Comparison of ENCODE assay signal across 8 cellular contexts in genomic region chr1:101309334-101310221, GRCh38.
DNase-seq lines count a peak whose midpoint lies in the region; ATAC-seq and TF ChIP-seq lines count a peak whose summit lies in the region.

No MANE protein-coding gene starts in this region.

- POLR2A ChIA-PET in T-cell (lab: Charles Lee) = interaction anchor here (0.6 to 2.0 kb wide), 15 partner anchors 8 to 413 kb away, joined by 3 to 11 read pairs (median 4); no protein-coding TSS in a partner anchor

- peak overlapping the region; percentile 51 for H3K4me3 ChIP-seq in GM06990 (replicated peaks; ENCODE audit: low read depth, low read length)
- peak overlapping the region; percentile 61 for H3K4me3 ChIP-seq in GM23338
- H3K4me3 ChIP-seq in right cardiac atrium (ENCODE audit: low read length) = peak overlapping the region; percentile 47

- H3F3A ChIP-seq in GM23338 (replicated peaks; ENCODE audit: low read depth) = no peaks in the 10 kb centered on the region

- peak overlapping the region; percentile 82 for H3K4me2 ChIP-seq in GM23338

- peaks cover 29% of the 10 kb centered on the region for H3K4me1 Mint-ChIP-seq in GM23338
- peaks cover 72 to 83% (median 74%) of the 10 kb centered on the region in 3 donors for H3K4me1 Mint-ChIP-seq in T-cell

- 9% methylated on average over 37 of the region's 37 CpGs for WGBS in right cardiac atrium

- H3K4me1 ChIP-seq in GM23338 (ENCODE audit: insufficient read depth) = peaks cover 15% of the 10 kb centered on the region
- H3K4me1 ChIP-seq in right cardiac atrium (ENCODE audit: control insufficient read depth, insufficient read depth, low read length) = no peaks in the 10 kb centered on the region

- no peaks in the 10 kb centered on the region for H3K9me2 ChIP-seq in GM23338 (ENCODE audit: insufficient read depth)

- peaks cover 3% of the 10 kb centered on the region; the same call in 1 of the 2 replicates for H3K36me3 ChIP-seq in GM06990 (ENCODE audit: control insufficient read depth, insufficient read depth, low read length)
- H3K36me3 ChIP-seq in GM23338 (ENCODE audit: insufficient read depth) = no peaks in the 10 kb centered on the region

- no peaks in the 10 kb centered on the region for H3K9me3 ChIP-seq in right cardiac atrium (ENCODE audit: control insufficient read depth, low read length)

- ATAC-seq in GM23338 = peak; percentile 83
- peak; percentile 79 to 82 (median 80) for ATAC-seq in T-cell (replicated peaks in 1 of 4)
- peak; percentile 53 to 74 for ATAC-seq in right cardiac atrium

- peak overlapping the region; percentile 90 for H2AFZ ChIP-seq in GM23338

- H3K9me3 Mint-ChIP-seq in GM23338 = no peaks in the 10 kb centered on the region; the same call in 2 of the 3 replicates
- no peaks in the 10 kb centered on the region for H3K9me3 Mint-ChIP-seq in T-cell

- intact Hi-C loops in right cardiac atrium (cut with DNase I) = loop anchor here in 2 of 4 donors (5.0 kb wide), 1 partner anchor 48 kb away; no protein-coding TSS in a partner anchor

- H3K27me3 ChIP-seq in GM06990 (replicated peaks; ENCODE audit: control insufficient read depth, insufficient read depth, low read length) = no peaks in the 10 kb centered on the region
- no peaks in the 10 kb centered on the region for H3K27me3 ChIP-seq in GM23338 (ENCODE audit: insufficient read depth)
- no peaks in the 10 kb centered on the region for H3K27me3 ChIP-seq in right cardiac atrium (ENCODE audit: control insufficient read depth, insufficient read depth)

- H3K27me3 Mint-ChIP-seq in GM23338 (ENCODE audit: insufficient read depth, low read depth, poor library complexity) (no peaks in the 10 kb centered on the region), T-cell (no peaks in the 10 kb centered on the region)

- CTCF ChIA-PET in T-cell (lab: Charles Lee) = interaction anchor here (0.7 to 6.8 kb wide), 69 partner anchors 8 to 959 kb away, joined by 3 to 170 read pairs (median 4); partner anchors contain the start of gene SLC30A7 (in 1 of the 2)

- no peaks in the 10 kb centered on the region for H4K20me1 ChIP-seq in GM23338 (replicated peaks; ENCODE audit: insufficient read depth)

- H3K36me3 Mint-ChIP-seq in GM23338 (ENCODE audit: low read depth) = no peaks in the 10 kb centered on the region
- H3K36me3 Mint-ChIP-seq in T-cell = no peaks in the 10 kb centered on the region

- H3K27ac ChIP-seq in GM23338 (ENCODE audit: low read depth) (no peak overlapping the region), right cardiac atrium (ENCODE audit: low read length) (no peak overlapping the region)

- TF ChIP-seq CTCF in GM06990 (IDR thresholded peaks at IDR 0.05; ENCODE audit: insufficient read depth, low read length, poor library complexity, severe bottlenecking) (peak; percentile 84), GM23338 (conservative IDR thresholded peaks at IDR 0.05; ENCODE audit: low read depth in 2 of 2) (peak; percentile 90 to 94), LNCAP (IDR thresholded peaks at IDR 0.05) (peak; percentile 94)

- no peaks in the 10 kb centered on the region for H3K79me2 ChIP-seq in GM23338 (replicated peaks; ENCODE audit: insufficient read depth)

- H3K27ac Mint-ChIP-seq in GM23338 (peak overlapping the region; percentile 93), T-cell (peak overlapping the region; percentile 97 to 98)

- H3K4me3 Mint-ChIP-seq in GM23338 (peak overlapping the region; percentile 71), T-cell (peak overlapping the region; percentile 78 to 79 (median 79))

- DNase-seq in GM06990 (ENCODE audit: extremely low read depth, insufficient read length) (peak; percentile 85), GM23338 (ENCODE audit: low spot score) (peak; percentile 73), T-cell (peak; percentile 56 to 93 (median 78)), amniotic epithelial cell (ENCODE audit: low read depth) (peak; percentile 43), right cardiac atrium (peak; percentile 41 to 68 (median 62)), renal cortical epithelial cell (ENCODE audit: low read depth) (peak; percentile 51), cortex of kidney (lab: John Stamatoyannopoulos, UW) (no peak)

TF ChIP-seq in GM23338, 12 proteins besides CTCF, POLR2A, EP300 and RAD21 (continues in another document):
- TF ChIP-seq, protein P1, sequence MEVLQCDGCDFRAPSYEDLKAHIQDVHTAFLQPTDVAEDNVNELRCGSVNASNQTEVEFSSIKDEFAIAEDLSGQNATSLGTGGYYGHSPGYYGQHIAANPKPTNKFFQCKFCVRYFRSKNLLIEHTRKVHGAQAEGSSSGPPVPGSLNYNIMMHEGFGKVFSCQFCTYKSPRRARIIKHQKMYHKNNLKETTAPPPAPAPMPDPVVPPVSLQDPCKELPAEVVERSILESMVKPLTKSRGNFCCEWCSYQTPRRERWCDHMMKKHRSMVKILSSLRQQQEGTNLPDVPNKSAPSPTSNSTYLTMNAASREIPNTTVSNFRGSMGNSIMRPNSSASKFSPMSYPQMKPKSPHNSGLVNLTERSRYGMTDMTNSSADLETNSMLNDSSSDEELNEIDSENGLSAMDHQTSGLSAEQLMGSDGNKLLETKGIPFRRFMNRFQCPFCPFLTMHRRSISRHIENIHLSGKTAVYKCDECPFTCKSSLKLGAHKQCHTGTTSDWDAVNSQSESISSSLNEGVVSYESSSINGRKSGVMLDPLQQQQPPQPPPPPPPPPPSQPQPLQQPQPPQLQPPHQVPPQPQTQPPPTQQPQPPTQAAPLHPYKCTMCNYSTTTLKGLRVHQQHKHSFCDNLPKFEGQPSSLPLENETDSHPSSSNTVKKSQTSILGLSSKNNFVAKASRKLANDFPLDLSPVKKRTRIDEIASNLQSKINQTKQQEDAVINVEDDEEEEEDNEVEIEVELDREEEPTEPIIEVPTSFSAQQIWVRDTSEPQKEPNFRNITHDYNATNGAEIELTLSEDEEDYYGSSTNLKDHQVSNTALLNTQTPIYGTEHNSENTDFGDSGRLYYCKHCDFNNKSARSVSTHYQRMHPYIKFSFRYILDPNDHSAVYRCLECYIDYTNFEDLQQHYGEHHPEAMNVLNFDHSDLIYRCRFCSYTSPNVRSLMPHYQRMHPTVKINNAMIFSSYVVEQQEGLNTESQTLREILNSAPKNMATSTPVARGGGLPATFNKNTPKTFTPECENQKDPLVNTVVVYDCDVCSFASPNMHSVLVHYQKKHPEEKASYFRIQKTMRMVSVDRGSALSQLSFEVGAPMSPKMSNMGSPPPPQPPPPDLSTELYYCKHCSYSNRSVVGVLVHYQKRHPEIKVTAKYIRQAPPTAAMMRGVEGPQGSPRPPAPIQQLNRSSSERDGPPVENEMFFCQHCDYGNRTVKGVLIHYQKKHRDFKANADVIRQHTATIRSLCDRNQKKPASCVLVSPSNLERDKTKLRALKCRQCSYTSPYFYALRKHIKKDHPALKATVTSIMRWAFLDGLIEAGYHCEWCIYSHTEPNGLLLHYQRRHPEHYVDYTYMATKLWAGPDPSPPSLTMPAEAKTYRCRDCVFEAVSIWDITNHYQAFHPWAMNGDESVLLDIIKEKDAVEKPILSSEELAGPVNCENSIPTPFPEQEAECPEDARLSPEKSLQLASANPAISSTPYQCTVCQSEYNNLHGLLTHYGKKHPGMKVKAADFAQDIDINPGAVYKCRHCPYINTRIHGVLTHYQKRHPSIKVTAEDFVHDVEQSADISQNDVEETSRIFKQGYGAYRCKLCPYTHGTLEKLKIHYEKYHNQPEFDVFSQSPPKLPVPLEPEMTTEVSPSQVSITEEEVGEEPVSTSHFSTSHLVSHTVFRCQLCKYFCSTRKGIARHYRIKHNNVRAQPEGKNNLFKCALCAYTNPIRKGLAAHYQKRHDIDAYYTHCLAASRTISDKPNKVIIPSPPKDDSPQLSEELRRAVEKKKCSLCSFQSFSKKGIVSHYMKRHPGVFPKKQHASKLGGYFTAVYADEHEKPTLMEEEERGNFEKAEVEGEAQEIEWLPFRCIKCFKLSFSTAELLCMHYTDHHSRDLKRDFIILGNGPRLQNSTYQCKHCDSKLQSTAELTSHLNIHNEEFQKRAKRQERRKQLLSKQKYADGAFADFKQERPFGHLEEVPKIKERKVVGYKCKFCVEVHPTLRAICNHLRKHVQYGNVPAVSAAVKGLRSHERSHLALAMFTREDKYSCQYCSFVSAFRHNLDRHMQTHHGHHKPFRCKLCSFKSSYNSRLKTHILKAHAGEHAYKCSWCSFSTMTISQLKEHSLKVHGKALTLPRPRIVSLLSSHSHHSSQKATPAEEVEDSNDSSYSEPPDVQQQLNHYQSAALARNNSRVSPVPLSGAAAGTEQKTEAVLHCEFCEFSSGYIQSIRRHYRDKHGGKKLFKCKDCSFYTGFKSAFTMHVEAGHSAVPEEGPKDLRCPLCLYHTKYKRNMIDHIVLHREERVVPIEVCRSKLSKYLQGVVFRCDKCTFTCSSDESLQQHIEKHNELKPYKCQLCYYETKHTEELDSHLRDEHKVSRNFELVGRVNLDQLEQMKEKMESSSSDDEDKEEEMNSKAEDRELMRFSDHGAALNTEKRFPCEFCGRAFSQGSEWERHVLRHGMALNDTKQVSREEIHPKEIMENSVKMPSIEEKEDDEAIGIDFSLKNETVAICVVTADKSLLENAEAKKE (CRISPR knock-in tag; IDR thresholded peaks at IDR 0.05) = peak; percentile 89
- TF ChIP-seq ZNF114 (CRISPR knock-in tag; IDR thresholded peaks at IDR 0.05) (0 out of 2 replicates have a peak, but pooled peaks have one; percentile 26), JUNB (IDR thresholded peaks at IDR 0.05; ENCODE audit: unreplicated experiment) (no peak), NANOG (IDR thresholded peaks at IDR 0.05; ENCODE audit: borderline replicate concordance) (peak; percentile 24; the same call in 1 of the 2 replicates), CREB1 (CRISPR knock-in tag; IDR thresholded peaks at IDR 0.05; ENCODE audit: low read depth) (peak; percentile 19; the same call in 1 of the 2 replicates)
